ENCODE assay signal across 8 cellular contexts in the genomic region with DNA sequence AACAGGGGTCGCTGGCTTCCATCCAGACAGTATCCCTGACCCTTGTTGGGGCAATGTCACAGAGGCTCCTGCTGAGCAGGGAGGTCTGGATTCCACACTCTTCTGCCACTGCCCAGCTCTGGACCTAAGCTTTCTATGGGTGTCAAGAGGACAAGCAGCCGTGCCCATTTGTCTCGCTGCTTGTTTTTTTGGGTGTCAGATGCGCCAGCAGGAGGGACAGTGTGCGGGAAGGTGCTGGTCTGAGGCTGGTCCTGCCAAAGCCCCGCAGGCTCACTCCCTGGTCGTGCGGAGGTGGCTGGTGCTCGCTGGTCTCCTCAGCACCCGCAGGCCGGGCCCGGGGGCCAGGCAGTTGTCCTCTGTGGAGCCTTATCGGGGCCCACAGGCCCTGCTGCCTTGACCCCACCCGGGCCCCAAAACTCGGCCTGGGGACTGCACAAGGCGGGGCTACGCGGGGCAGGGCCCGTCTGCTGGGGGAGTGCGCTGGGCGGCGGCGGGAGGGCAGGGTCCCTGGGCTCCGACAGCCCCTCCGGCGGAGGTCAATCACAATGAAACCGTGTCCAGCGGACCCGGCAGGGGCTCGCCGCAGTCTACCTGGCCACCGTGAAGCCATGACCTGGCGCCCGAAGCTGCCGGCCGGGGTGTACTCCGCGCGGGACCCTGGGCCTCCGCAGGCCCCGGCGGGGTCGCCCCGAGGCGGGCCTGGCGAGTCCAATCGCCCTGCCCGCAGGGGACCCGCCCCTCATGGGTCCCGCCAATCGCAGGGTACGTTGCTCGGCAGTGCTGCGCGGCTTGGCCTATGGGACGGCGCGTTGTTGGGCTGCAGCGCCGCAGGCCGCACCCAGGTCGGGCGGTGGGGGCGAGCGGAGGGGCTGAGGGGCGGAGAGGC. TPM values are rescaled to one million over a fixed set of nuclear protein-coding genes. Genes with fewer than 3 reads are reported as not detected.
DNase-seq lines count a peak whose midpoint lies in the region; ATAC-seq and TF ChIP-seq lines count a peak whose summit lies in the region.

A gene with protein sequence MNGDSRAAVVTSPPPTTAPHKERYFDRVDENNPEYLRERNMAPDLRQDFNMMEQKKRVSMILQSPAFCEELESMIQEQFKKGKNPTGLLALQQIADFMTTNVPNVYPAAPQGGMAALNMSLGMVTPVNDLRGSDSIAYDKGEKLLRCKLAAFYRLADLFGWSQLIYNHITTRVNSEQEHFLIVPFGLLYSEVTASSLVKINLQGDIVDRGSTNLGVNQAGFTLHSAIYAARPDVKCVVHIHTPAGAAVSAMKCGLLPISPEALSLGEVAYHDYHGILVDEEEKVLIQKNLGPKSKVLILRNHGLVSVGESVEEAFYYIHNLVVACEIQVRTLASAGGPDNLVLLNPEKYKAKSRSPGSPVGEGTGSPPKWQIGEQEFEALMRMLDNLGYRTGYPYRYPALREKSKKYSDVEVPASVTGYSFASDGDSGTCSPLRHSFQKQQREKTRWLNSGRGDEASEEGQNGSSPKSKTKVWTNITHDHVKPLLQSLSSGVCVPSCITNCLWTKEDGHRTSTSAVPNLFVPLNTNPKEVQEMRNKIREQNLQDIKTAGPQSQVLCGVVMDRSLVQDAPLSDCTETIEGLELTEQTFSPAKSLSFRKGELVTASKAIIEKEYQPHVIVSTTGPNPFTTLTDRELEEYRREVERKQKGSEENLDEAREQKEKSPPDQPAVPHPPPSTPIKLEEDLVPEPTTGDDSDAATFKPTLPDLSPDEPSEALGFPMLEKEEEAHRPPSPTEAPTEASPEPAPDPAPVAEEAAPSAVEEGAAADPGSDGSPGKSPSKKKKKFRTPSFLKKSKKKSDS (plus strand): TSS at position 822 of the 886 bp plus-strand sequence. CDS start 32,072 bp downstream, outside the sequence.

- TF ChIP-seq CTCF in A673 (conservative IDR thresholded peaks at IDR 0.05; ENCODE audit: low read depth, low read length) (no peak), activated B cell treated with CpG ODN at 0.5 μM for 24 hours (IDR thresholded peaks at IDR 0.05) (no peak), cardiac fibroblast (IDR thresholded peaks at IDR 0.05; ENCODE audit: low read depth, low read length) (no peak), spleen (IDR thresholded peaks at IDR 0.05 in 8 of 11, conservative IDR thresholded peaks at IDR 0.05 in 3 of 11) (peak in 3 of 11 experiments; percentile 9 to 29 (median 28))

- peak; percentile 69 for ATAC-seq in GM18519 (IDR thresholded peaks at IDR 0.05; ENCODE audit: low FRiP score, unreplicated experiment)
- peak; percentile 88 for ATAC-seq in HG03045 (IDR thresholded peaks at IDR 0.05; ENCODE audit: unreplicated experiment)
- ATAC-seq in activated B cell treated with CpG ODN at 0.5 μM for 24 hours (ENCODE audit: low read depth): peak; percentile 87

- intact Hi-C loops in A673 (cut with micrococcal nuclease; ENCODE audit: unreplicated experiment): no loop called here
- intact Hi-C loops in activated B cell treated with CpG ODN at 0.5 μM for 24 hours (cut with micrococcal nuclease): loop anchor here (1.0 kb wide), 2 partner anchors 8 kb away; no protein-coding TSS in a partner anchor
- intact Hi-C loops in spleen (cut with DNase I; ENCODE audit: low total_unique reads): no loop called here

- H3K27ac ChIP-seq in A673 (ENCODE audit: low read depth, low read length, poor library complexity, severe bottlenecking): peak within 1 kb of the TSS; percentile 93
- peak within 1 kb of the TSS; percentile 87 to 96 (median 93) for H3K27ac ChIP-seq in spleen

- peaks cover 12% of the 10 kb centered on the region for H3K4me1 ChIP-seq in A673 (ENCODE audit: insufficient read depth, low read length, poor library complexity, severe bottlenecking)
- peaks cover 39 to 88% (median 63%) of the 10 kb centered on the region in 6 donors for H3K4me1 ChIP-seq in spleen

- CTCF ChIA-PET in A673 (lab: Charles Lee) (no interaction called here), activated B cell treated with CpG ODN at 0.5 μM for 24 hours (lab: Charles Lee) (no interaction called here)

- peak within 1 kb of the TSS; percentile 96 for H3K4me3 Mint-ChIP-seq in activated B cell treated with CpG ODN at 0.5 μM for 24 hours

- TF ChIP-seq POLR2A in spleen (IDR thresholded peaks at IDR 0.05): peak; percentile 29 to 79 (median 63)

- WGBS in spleen, 5 donors: 0 to 5% (median 1%) methylated on average over 12 to 66 of the region's 66 CpGs

- peaks cover 9% of the 10 kb centered on the region for H3K36me3 Mint-ChIP-seq in activated B cell treated with CpG ODN at 0.5 μM for 24 hours (ENCODE audit: low read depth)

- H3K4me1 Mint-ChIP-seq in activated B cell treated with CpG ODN at 0.5 μM for 24 hours: peaks cover 62% of the 10 kb centered on the region

- no peaks in the 10 kb centered on the region for H3K9me3 ChIP-seq in A673 (ENCODE audit: low read depth, low read length, poor library complexity, severe bottlenecking)
- no peaks in the 10 kb centered on the region for H3K9me3 ChIP-seq in spleen

- peak; percentile 92 for DNase-seq in A673 (ENCODE audit: low spot score)
- DNase-seq in NCI-H2196 treated with DMSO at 0.1 percent for 48 hours (lab: John Stamatoyannopoulos, UW; ENCODE audit: unreplicated experiment): peak; percentile 71
- DNase-seq in activated B cell treated with CpG ODN at 0.5 μM for 24 hours: peak; percentile 100
- peak; percentile 91 to 96 for DNase-seq in cardiac fibroblast (ENCODE audit: low read depth in 2 of 2)
- peak; percentile 94 for DNase-seq in inferior parietal cortex (ENCODE audit: extremely low spot score)
- peak; percentile 96 for DNase-seq in spleen

- no peaks in the 10 kb centered on the region for H3K9me3 Mint-ChIP-seq in activated B cell treated with CpG ODN at 0.5 μM for 24 hours

- POLR2A ChIA-PET in A673 (lab: Charles Lee; ENCODE audit: low non-redundant PET) (no interaction called here), activated B cell treated with CpG ODN at 0.5 μM for 24 hours (lab: Charles Lee) (interaction anchor here (0.6 to 2.6 kb wide), 9 partner anchors 8 to 98 kb away, joined by 3 to 12 read pairs (median 3); a partner anchor contains a TSS)

- H3K27me3 ChIP-seq in A673 (replicated peaks; ENCODE audit: insufficient read depth, low read depth, low read length, poor library complexity): no peaks in the 10 kb centered on the region
- no peaks in the 10 kb centered on the region for H3K27me3 ChIP-seq in spleen (replicated peaks in 1 of 7)

- H3K4me3 ChIP-seq in A673 (ENCODE audit: low read depth, low read length, poor library complexity, severe bottlenecking) (peak within 1 kb of the TSS; percentile 95), cardiac fibroblast (replicated peaks in 1 of 2; ENCODE audit: low read depth in 2 of 2, low read length in 2 of 2) (peak within 1 kb of the TSS; percentile 80 to 82), spleen (peak within 1 kb of the TSS; percentile 48 to 91 (median 76))

- no peaks in the 10 kb centered on the region for H3K27me3 Mint-ChIP-seq in activated B cell treated with CpG ODN at 0.5 μM for 24 hours

- H3K36me3 ChIP-seq in A673 (ENCODE audit: insufficient read depth, low read length, poor library complexity, severe bottlenecking) (no peaks in the 10 kb centered on the region), spleen (no peaks in the 10 kb centered on the region)

- no TSS peak for BruUV-seq in A673 (replicated peaks; lab: Mats Ljungman, UMichigan)

- peak within 1 kb of the TSS; percentile 94 for H3K27ac Mint-ChIP-seq in activated B cell treated with CpG ODN at 0.5 μM for 24 hours

RNA-seq across cellular contexts. Expression of the gene that starts here (rescaled TPM):
- total RNA-seq in A673 (2021): 232 and 237 TPM in 2 replicates
- total RNA-seq in activated B cell treated with CpG ODN at 0.5 μM for 24 hours: 326 and 340 TPM in 2 replicates
- total RNA-seq in spleen: 100 to 1,000 TPM; 260 to 348 (median 295) TPM
- polyA plus RNA-seq in spleen: 100 to 1,000 TPM; 175 to 224 (median 194) TPM

Comparison
In these comparisons a context has a peak if more than half of its experiments do, and no peak if none do; other contexts are left out.
1. Peak in every context shown above with its lines: DNase-seq, ATAC-seq, H3K4me3 ChIP-seq and H3K27ac ChIP-seq.